In the genomic region with DNA sequence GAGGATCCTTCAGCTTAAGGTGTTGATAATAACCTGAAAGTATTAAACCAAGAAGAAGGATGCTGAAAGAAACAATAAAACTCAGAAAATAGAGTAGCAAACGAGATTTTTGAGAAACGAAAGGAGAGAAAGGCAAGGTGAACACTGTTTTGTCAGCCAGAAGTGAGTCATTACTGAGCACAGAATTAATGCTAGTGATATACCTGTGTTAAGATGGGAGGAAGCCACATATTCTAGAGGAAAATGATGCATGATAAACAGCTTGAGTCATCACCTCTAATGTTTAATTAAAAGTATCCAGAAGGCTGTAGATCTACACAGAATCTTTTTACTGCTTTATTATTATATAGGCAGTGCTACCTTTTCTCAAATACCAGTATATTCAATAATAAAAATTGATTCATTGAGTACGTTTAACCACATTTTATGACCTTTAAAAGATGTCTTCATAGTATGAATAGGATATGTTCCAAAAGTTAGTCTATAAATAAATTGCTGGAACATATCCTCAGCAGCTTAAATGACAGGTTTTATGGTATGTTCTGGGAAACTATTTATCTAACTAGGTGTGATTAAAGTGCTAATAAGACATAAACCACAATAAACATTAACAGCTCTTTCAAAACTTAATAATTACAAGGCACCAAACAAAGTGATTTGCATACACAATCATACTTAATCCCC, we compare ENCODE assay signal across 13 cellular contexts. TPM values are rescaled to one million over a fixed set of nuclear protein-coding genes. Genes with fewer than 3 reads are reported as not detected.
A peak's percentile ranks its signal among the peaks of the same experiment; 100 is the strongest.
DNase-seq lines count a peak whose midpoint lies in the region; ATAC-seq, FAIRE-seq and TF ChIP-seq lines count a peak whose summit lies in the region.
"Had no signal": no experiment of that assay in that cellular context is flagged by ENCODE, and none has a peak within 500 bp of the region (broad histone marks: within the 10 kb centered on the region; RNA-seq: fewer than 3 reads in every experiment).

No MANE protein-coding gene starts in this region.

- SMC1A ChIA-PET in GM12878 (lab: Charles Lee; ENCODE audit: uncharacterized antibody, unreplicated experiment): interaction anchor here (0.8 to 7.0 kb wide), 6 partner anchors 10 to 371 kb away, joined by 3 to 52 read pairs (median 3); a partner anchor contains a TSS

- no peaks in the 10 kb centered on the region for H3K27me3 Mint-ChIP-seq in CD8-positive, alpha-beta T cell (ENCODE audit: low read depth)

- H3K9me3 ChIP-seq in CD8-positive, alpha-beta T cell (ENCODE audit: low read length): no peaks in the 10 kb centered on the region
- H3K9me3 ChIP-seq in GM12878 (replicated peaks; ENCODE audit: control insufficient read depth, insufficient read depth, low read length): no peaks in the 10 kb centered on the region
- H3K9me3 ChIP-seq in keratinocyte (ENCODE audit: control insufficient read depth, low read depth, low read length): no peaks in the 10 kb centered on the region
- H3K9me3 ChIP-seq in uterus: no peaks in the 10 kb centered on the region

- H3K4me3 ChIP-seq in CD8-positive, alpha-beta T cell (ENCODE audit: low read depth, low read length): no peak overlapping the region
- H3K4me3 ChIP-seq in GM12878 (no peak overlapping the region), keratinocyte (ENCODE audit: control insufficient read depth in 2 of 3, extremely low read depth in 1 of 3, insufficient read depth in 2 of 3, low read depth in 1 of 3, low read length in 3 of 3) (peak overlapping the region; percentile 6 to 61 (median 40)), uterus (no peak overlapping the region)

- no peak for TF ChIP-seq RAD21 in GM12878 (IDR thresholded peaks at IDR 0.05; ENCODE audit: insufficient read depth, low read depth, low read length)

- CTCF ChIA-PET in CD8-positive, alpha-beta T cell (lab: Charles Lee): interaction anchor here (0.9 to 4.8 kb wide), 2 partner anchors 10 to 19 kb away, joined by 3 to 44 read pairs; a partner anchor contains a TSS
- CTCF ChIA-PET in GM12878 (lab: Yijun Ruan, JAX): interaction anchor here (0.7 to 8.2 kb wide), 7 partner anchors 8 to 119 kb away, joined by 3 to 87 read pairs (median 6); a partner anchor contains a TSS

- TF ChIP-seq CTCF in CD8-positive, alpha-beta T cell (IDR thresholded peaks at IDR 0.05): no peak
- TF ChIP-seq CTCF in GM12878 (IDR thresholded peaks at IDR 0.05 in 2 of 3, conservative IDR thresholded peaks at IDR 0.05 in 1 of 3; ENCODE audit: control insufficient read depth in 2 of 3, extremely low read depth in 1 of 3, insufficient read depth in 1 of 3, low read depth in 3 of 3, low read length in 3 of 3) (no peak), keratinocyte (optimal IDR thresholded peaks at IDR 0.05 in 1 of 3, IDR thresholded peaks at IDR 0.05 in 1 of 3, conservative IDR thresholded peaks at IDR 0.05 in 1 of 3; ENCODE audit: extremely low read depth in 1 of 3, insufficient read depth in 2 of 3, low read length in 3 of 3) (no peak), uterus (IDR thresholded peaks at IDR 0.05) (no peak)

- intact Hi-C loops in CD8-positive, alpha-beta T cell (cut with DNase I, micrococcal nuclease): loop anchor here (5.0 kb wide), 2 partner anchors 317 to 1432 kb away; a partner anchor contains a TSS
- intact Hi-C loops in GM12878 (cut with micrococcal nuclease; ENCODE audit: unreplicated experiment): no loop called here
- intact Hi-C loops in uterus (cut with DNase I; ENCODE audit: low total_unique reads): loop anchor here (10.0 kb wide), 1 partner anchor 200 kb away; a partner anchor contains a TSS

- H3K27ac ChIP-seq in CD8-positive, alpha-beta T cell (ENCODE audit: low read depth, low read length): no peak overlapping the region
- no peak overlapping the region for H3K27ac ChIP-seq in GM12878 (ENCODE audit: control insufficient read depth, insufficient read depth)
- peak overlapping the region; percentile 67 for H3K27ac ChIP-seq in keratinocyte (ENCODE audit: control insufficient read depth, insufficient read depth, low read length)
- H3K27ac ChIP-seq in uterus: no peak overlapping the region

- POLR2A ChIA-PET in CD8-positive, alpha-beta T cell (lab: Charles Lee): interaction anchor here (0.8 to 7.5 kb wide), 2 partner anchors 10 to 159 kb away, joined by 4 to 54 read pairs; a partner anchor contains a TSS
- POLR2A ChIA-PET in GM12878 (lab: Charles Lee): interaction anchor here (6.2 kb wide), 1 partner anchor 9 kb away, joined by 45 read pairs; a partner anchor contains a TSS

- no peak for TF ChIP-seq POLR2A in GM12878 (IDR thresholded peaks at IDR 0.05; ENCODE audit: low read depth, low read length)
- no peak for TF ChIP-seq POLR2A in uterus (IDR thresholded peaks at IDR 0.05)

- no peak for FAIRE-seq in GM12878 (lab: Jason Lieb, UNC)
- FAIRE-seq in keratinocyte (lab: Jason Lieb, UNC): peak; percentile 91

- peaks cover 50% of the 10 kb centered on the region for H3K4me1 Mint-ChIP-seq in CD8-positive, alpha-beta T cell (ENCODE audit: low read depth)

- peaks cover 30% of the 10 kb centered on the region for H3K36me3 Mint-ChIP-seq in CD8-positive, alpha-beta T cell

- dilution Hi-C loops in keratinocyte (cut with MboI; ENCODE audit: extremely low pct_ligation_motif_present, low sequenced_read_pairs): no loop called here

- H4K20me1 ChIP-seq in GM12878 (ENCODE audit: control insufficient read depth, insufficient read depth) (peaks cover 3% of the 10 kb centered on the region; the same call in 1 of the 2 replicates), keratinocyte (ENCODE audit: control insufficient read depth, extremely low read depth, insufficient read depth, low read length) (peaks cover 7% of the 10 kb centered on the region)

- no peaks in the 10 kb centered on the region for H3K9me3 Mint-ChIP-seq in CD8-positive, alpha-beta T cell

- no peak for DNase-seq in CD8-positive, alpha-beta T cell
- DNase-seq in HPDE6-E6E7 (ENCODE audit: extremely low spot score): peak; percentile 42
- DNase-seq in GM12878 (ENCODE audit: low read depth, low spot score): no peak
- peak; percentile 25 for DNase-seq in keratinocyte (ENCODE audit: low read depth, low spot score)
- no peak for DNase-seq in uterus
- no peak for DNase-seq in cerebellar cortex (ENCODE audit: low spot score)
- DNase-seq in NCI-H1105 (lab: John Stamatoyannopoulos, UW): no peak
- no peak for DNase-seq in NCI-H2227 treated with DMSO at 0.1 percent for 48 hours (lab: John Stamatoyannopoulos, UW)
- DNase-seq: activated CD4-positive, alpha-beta T cell treated with anti-CD3 and anti-CD28 coated beads, Interleukin-2, amount 50 U/mL, for 48 hours; effector CD8-positive, alpha-beta T cell; hippocampal formation; NCI-H2081; T-helper 2 cell had no signal

- no TSS peak for BruUV-seq in GM12878 (replicated peaks; lab: Mats Ljungman, UMichigan)

- peak overlapping the region; percentile 16 for H3K27ac Mint-ChIP-seq in CD8-positive, alpha-beta T cell

- peak; percentile 66 for ATAC-seq in CD8-positive, alpha-beta T cell
- ATAC-seq in GM12878: peak; percentile 49

- H3K4me1 ChIP-seq in CD8-positive, alpha-beta T cell (ENCODE audit: insufficient read depth, low read length): peaks cover 10% of the 10 kb centered on the region
- H3K4me1 ChIP-seq in GM12878 (ENCODE audit: control insufficient read depth, insufficient read depth, low read length) (peaks cover 6% of the 10 kb centered on the region; the same call in 1 of the 2 replicates), keratinocyte (ENCODE audit: control insufficient read depth, extremely low read depth, insufficient read depth, low read length) (peaks cover 12% of the 10 kb centered on the region), uterus (peaks cover 0 to 4% of the 10 kb centered on the region in 2 donors)

- H3K36me3 ChIP-seq in CD8-positive, alpha-beta T cell (ENCODE audit: insufficient read depth, low read length): no peaks in the 10 kb centered on the region
- H3K36me3 ChIP-seq in GM12878 (ENCODE audit: control insufficient read depth in 2 of 2, insufficient read depth in 2 of 2, low read length in 1 of 2) (peaks cover 0 to 9% of the 10 kb centered on the region in 2 experiments; a peak in 1 of 4 replicates), keratinocyte (ENCODE audit: control insufficient read depth in 2 of 2, extremely low read depth in 1 of 2, insufficient read depth in 2 of 2, low read length in 2 of 2) (peaks cover 0 to 4% of the 10 kb centered on the region in 2 experiments), uterus (no peaks in the 10 kb centered on the region)

- in situ Hi-C loops in GM12878 (cut with MboI): no loop called here

- H3K4me3 Mint-ChIP-seq in CD8-positive, alpha-beta T cell: no peak overlapping the region

- TF ChIP-seq EP300 in GM12878 (IDR thresholded peaks at IDR 0.05; ENCODE audit: borderline replicate concordance in 1 of 2, control insufficient read depth in 1 of 2, low read depth in 2 of 2, low read length in 2 of 2): no peak

- no peak overlapping the region for H3K9ac ChIP-seq in GM12878 (ENCODE audit: control insufficient read depth, insufficient read depth, low read length)
- H3K9ac ChIP-seq in keratinocyte (ENCODE audit: control insufficient read depth, extremely low read depth, insufficient read depth, low read length): peak overlapping the region; percentile 57

- RAD21 ChIA-PET in GM12878 (lab: Charles Lee; ENCODE audit: unreplicated experiment): interaction anchor here (5.4 kb wide), 1 partner anchor 10 kb away, joined by 31 read pairs; a partner anchor contains a TSS

- H3K27me3 ChIP-seq in CD8-positive, alpha-beta T cell (ENCODE audit: insufficient read depth, low read length): no peaks in the 10 kb centered on the region
- H3K27me3 ChIP-seq in GM12878 (replicated peaks in 1 of 2; ENCODE audit: control insufficient read depth in 2 of 2, insufficient read depth in 2 of 2, low read length in 1 of 2) (no peaks in the 10 kb centered on the region), keratinocyte (ENCODE audit: control insufficient read depth, extremely low read depth, insufficient read depth, low read length) (no peaks in the 10 kb centered on the region), uterus (no peaks in the 10 kb centered on the region)

- WGBS in GM12878 (ENCODE audit: insufficient coverage, insufficient replicate concordance, low lambda C conversion rate, missing lambda C conversion rate): 38% methylated on average over 3 of the region's 3 CpGs

- no peak overlapping the region for H2AFZ ChIP-seq in GM12878 (ENCODE audit: control insufficient read depth, low read depth, low read length)
- H2AFZ ChIP-seq in keratinocyte (ENCODE audit: control insufficient read depth, low read length): no peak overlapping the region

- no peak overlapping the region for H3K4me2 ChIP-seq in GM12878 (ENCODE audit: control insufficient read depth, insufficient read depth)
- H3K4me2 ChIP-seq in keratinocyte (ENCODE audit: control insufficient read depth, extremely low read depth, insufficient read depth, low read depth, low read length): peak overlapping the region; percentile 83

- H3K79me2 ChIP-seq in GM12878 (ENCODE audit: control insufficient read depth, insufficient read depth, low read length) (peaks cover 62% of the 10 kb centered on the region), keratinocyte (ENCODE audit: control insufficient read depth, insufficient read depth, low read length) (peaks cover 82% of the 10 kb centered on the region)

- no peaks in the 10 kb centered on the region for H3K9me1 ChIP-seq in keratinocyte (ENCODE audit: control insufficient read depth, extremely low read depth, insufficient read depth, low read length)

RNA-seq across cellular contexts. Expression of a gene that starts 10.3 kb away (rescaled TPM):
- total RNA-seq in CD8-positive, alpha-beta T cell: 10 to 100 TPM; 47.5 to 56.5 TPM
- total RNA-seq in GM12878 (2013; cell fraction: nucleolus; rRNA removed): 37.4 and 40.3 TPM in 2 replicates
- total RNA-seq in GM12878 (2014; rRNA removed) (18.0 and 22.5 TPM in 2 replicates), GM12878 (2014; rRNA removed; fragmentation: Illumina TruSeq; extraction: Trizol) (38.0 and 38.2 TPM in 2 replicates), GM12878 (2021) (44.5 and 45.6 TPM in 2 replicates), uterus (10 to 100 TPM; 38.8 to 94.7 (median 51.7) TPM)
- 11.3 TPM for polyA plus RNA-seq in GM12878 (2011; ENCODE audit: low read depth)
- polyA plus RNA-seq in GM12878 (2011; rRNA removed) (34.7 and 45.3 TPM in 2 replicates), GM12878 (2014; fragmentation: Illumina TruSeq; extraction: Trizol) (49.9 and 57.3 TPM in 2 replicates), GM12878 (2014; fragmentation: Nextera tagmentation; extraction: Ambion mirVana) (10 to 100 TPM; 19.8 to 20.2 TPM), GM12878 (2014; rRNA removed) (28.6 and 33.4 TPM in 2 replicates), GM12878 (2016; fragmentation: Nextera tagmentation; extraction: Ambion mirVana) (10 to 100 TPM; 57.2 to 59.0 TPM), keratinocyte (49.4 to 77.1 TPM (median 50.9 TPM) in 3 replicates)
- polyA plus RNA-seq in GM12878 (2011; cell fraction: cytosol; rRNA removed): 16.0 and 17.5 TPM in 2 replicates
- polyA plus RNA-seq in GM12878 (2011; cell fraction: nucleus; rRNA removed): 13.4 and 14.5 TPM in 2 replicates
- 32.4 and 39.7 TPM in 2 replicates for polyA plus RNA-seq in GM12878 (2012)
- 20.3 and 30.5 TPM in 2 replicates for polyA minus RNA-seq in GM12878 (2011; rRNA and poly(A)+ RNA removed)
- 8.0 and 16.7 TPM in 2 replicates for polyA minus RNA-seq in GM12878 (2011; cell fraction: cytosol; rRNA and poly(A)+ RNA removed)
- polyA minus RNA-seq in GM12878 (2011; cell fraction: nucleus; rRNA and poly(A)+ RNA removed): 7.9 and 11.7 TPM in 2 replicates
- polyA plus RNA-seq in keratinocyte (2011; ENCODE audit: low read depth): 141 TPM
- 42.9 and 90.5 TPM in 2 replicates for polyA plus RNA-seq in keratinocyte (2011; cell fraction: cytosol; rRNA removed)
- polyA plus RNA-seq in keratinocyte (2011; cell fraction: nucleus; rRNA removed): 30.0 and 35.0 TPM in 2 replicates
- 56.7 and 64.8 TPM in 2 replicates for polyA plus RNA-seq in keratinocyte (2012; ENCODE audit: low replicate concordance)
- 20.1 to 50.5 TPM (median 38.1 TPM) in 3 replicates for polyA minus RNA-seq in keratinocyte
- polyA minus RNA-seq in keratinocyte (2011; cell fraction: cytosol; rRNA and poly(A)+ RNA removed): 20.7 TPM
- polyA minus RNA-seq in keratinocyte (2011; cell fraction: nucleus; rRNA and poly(A)+ RNA removed): 12.0 and 33.1 TPM in 2 replicates

Comparison
In these comparisons a context has a peak if more than half of its experiments do, and no peak if none do; other contexts are left out.
1. DNase-seq: peak in HPDE6-E6E7 (single experiment) and keratinocyte (single experiment); none in CD8-positive, alpha-beta T cell (0 of 7), GM12878 (single experiment), uterus (0 of 2), cerebellar cortex (single experiment), NCI-H1105 (single experiment) and NCI-H2227 treated with DMSO at 0.1 percent for 48 hours (single experiment).
2. H3K4me3 ChIP-seq: peak in keratinocyte (3 of 3); none in CD8-positive, alpha-beta T cell (single experiment), GM12878 (single experiment) and uterus (0 of 2).